Comparison of ENCODE assay signal across 8 cellular contexts in genomic region chr17:81095608-81095888, GRCh38.
DNase-seq lines count a peak whose midpoint lies in the region; ATAC-seq and TF ChIP-seq lines count a peak whose summit lies in the region.

No MANE protein-coding gene starts in this region.

- no peaks in the 10 kb centered on the region for H4K20me1 ChIP-seq in fibroblast of lung (ENCODE audit: control insufficient read depth, extremely low read depth, insufficient read depth, low read length)

- TF ChIP-seq POLR2A in testis (IDR thresholded peaks at IDR 0.05): no peak

- H3K27ac ChIP-seq in HUES6 (ENCODE audit: low read depth, low read length) (no peak overlapping the region; the same call in 1 of the 2 replicates), fibroblast of lung (ENCODE audit: insufficient read depth, low read length) (peak overlapping the region; percentile 87), skeletal muscle tissue (ENCODE audit: low read depth, low read length) (peak overlapping the region; percentile 44), testis (no peak overlapping the region)

- H3K4me3 ChIP-seq in HUES6 (ENCODE audit: low read depth, low read length) (no peak overlapping the region), fibroblast of lung (replicated peaks in 1 of 4; ENCODE audit: control extremely low read depth in 1 of 4, insufficient read depth in 1 of 4, low read depth in 3 of 4, low read length in 4 of 4) (peak overlapping the region in 1 of 4 experiments; percentile 10), skeletal muscle tissue (ENCODE audit: low read length in 3 of 3) (no peak overlapping the region), testis (no peak overlapping the region)

- ATAC-seq in HG03280 (IDR thresholded peaks at IDR 0.05; ENCODE audit: unreplicated experiment): no peak

- no peaks in the 10 kb centered on the region for H3K27me3 ChIP-seq in HUES6 (ENCODE audit: control insufficient read depth, insufficient read depth, low read length)
- no peaks in the 10 kb centered on the region for H3K27me3 ChIP-seq in fibroblast of lung (ENCODE audit: control insufficient read depth, insufficient read depth, low read length)
- peaks cover 0 to 3% (median 3%) of the 10 kb centered on the region in 3 donors for H3K27me3 ChIP-seq in skeletal muscle tissue (ENCODE audit: control insufficient read depth in 3 of 3, insufficient read depth in 3 of 3, low read length in 3 of 3)
- no peaks in the 10 kb centered on the region for H3K27me3 ChIP-seq in testis

- H3K9me3 ChIP-seq in HUES6 (ENCODE audit: control insufficient read depth, insufficient read depth, low read depth, low read length): no peaks in the 10 kb centered on the region
- H3K9me3 ChIP-seq in fibroblast of lung (ENCODE audit: control insufficient read depth, insufficient read depth, low read depth, low read length): no peaks in the 10 kb centered on the region
- H3K9me3 ChIP-seq in skeletal muscle tissue (ENCODE audit: control insufficient read depth in 3 of 3, low read length in 3 of 3): no peaks in the 10 kb centered on the region
- H3K9me3 ChIP-seq in testis: no peaks in the 10 kb centered on the region

- H3K4me3 Mint-ChIP-seq in activated CD4-positive, alpha-beta memory T cell treated with anti-CD3 and anti-CD28 coated beads for 36 hours: no peak overlapping the region

- no peaks in the 10 kb centered on the region for H3K27me3 Mint-ChIP-seq in activated CD4-positive, alpha-beta memory T cell treated with anti-CD3 and anti-CD28 coated beads for 36 hours

- WGBS in testis, 2 donors: 66 to 74% methylated on average over 7 to 9 of the region's 9 CpGs

- DNase-seq in activated CD4-positive, alpha-beta memory T cell treated with anti-CD3 and anti-CD28 coated beads for 36 hours: no peak
- DNase-seq in fibroblast of lung (ENCODE audit: low read depth in 2 of 2): no peak
- no peak for DNase-seq in testis
- DNase-seq in NCI-H1694 treated with DMSO at 0.1 percent for 48 hours (lab: John Stamatoyannopoulos, UW): no peak
- no peak for DNase-seq in DMS53 (lab: John Stamatoyannopoulos, UW)

- no peak overlapping the region for H2AFZ ChIP-seq in fibroblast of lung (ENCODE audit: low read length)

- no peaks in the 10 kb centered on the region for H3K9me3 Mint-ChIP-seq in activated CD4-positive, alpha-beta memory T cell treated with anti-CD3 and anti-CD28 coated beads for 36 hours

- no peaks in the 10 kb centered on the region for H3K36me3 Mint-ChIP-seq in activated CD4-positive, alpha-beta memory T cell treated with anti-CD3 and anti-CD28 coated beads for 36 hours

- peaks cover 46% of the 10 kb centered on the region for H3K4me1 Mint-ChIP-seq in activated CD4-positive, alpha-beta memory T cell treated with anti-CD3 and anti-CD28 coated beads for 36 hours (ENCODE audit: low read depth)

- TF ChIP-seq CTCF in fibroblast of lung (conservative IDR thresholded peaks at IDR 0.05 in 1 of 2, IDR thresholded peaks at IDR 0.05 in 1 of 2; ENCODE audit: low read depth in 1 of 2, low read length in 2 of 2) (no peak), testis (IDR thresholded peaks at IDR 0.05) (no peak)

- H3K4me1 ChIP-seq in HUES6 (ENCODE audit: control insufficient read depth, insufficient read depth, low read length) (peaks cover 51% of the 10 kb centered on the region), fibroblast of lung (ENCODE audit: control insufficient read depth, extremely low read depth, insufficient read depth, low read length) (peaks cover 32% of the 10 kb centered on the region), skeletal muscle tissue (ENCODE audit: control insufficient read depth in 3 of 3, insufficient read depth in 3 of 3, low read length in 3 of 3) (peaks cover 28 to 44% (median 35%) of the 10 kb centered on the region in 3 donors), testis (peaks cover 21% of the 10 kb centered on the region)

- peak overlapping the region; percentile 72 for H3K4me2 ChIP-seq in fibroblast of lung (ENCODE audit: extremely low read depth, insufficient read depth, low read length)

- peak overlapping the region; percentile 73 for H3K9ac ChIP-seq in HUES6 (ENCODE audit: low read length)
- peak overlapping the region; percentile 56 for H3K9ac ChIP-seq in fibroblast of lung (ENCODE audit: insufficient read depth, low read length)
- no peak overlapping the region for H3K9ac ChIP-seq in skeletal muscle tissue (ENCODE audit: low read depth in 1 of 3, low read length in 3 of 3)

- H3K36me3 ChIP-seq in HUES6 (ENCODE audit: control insufficient read depth, insufficient read depth, low read length): no peaks in the 10 kb centered on the region
- no peaks in the 10 kb centered on the region for H3K36me3 ChIP-seq in fibroblast of lung (ENCODE audit: control insufficient read depth, insufficient read depth, low read length)
- peaks cover 0 to 3% (median 0%) of the 10 kb centered on the region in 3 donors for H3K36me3 ChIP-seq in skeletal muscle tissue (ENCODE audit: control insufficient read depth in 3 of 3, insufficient read depth in 3 of 3, low read length in 3 of 3)
- no peaks in the 10 kb centered on the region for H3K36me3 ChIP-seq in testis (ENCODE audit: low read depth, missing control alignments)

- no peaks in the 10 kb centered on the region for H3K79me2 ChIP-seq in fibroblast of lung (ENCODE audit: control insufficient read depth, insufficient read depth, low read length)

- CTCF ChIA-PET in activated CD4-positive, alpha-beta memory T cell treated with anti-CD3 and anti-CD28 coated beads for 36 hours (lab: Charles Lee): interaction anchor here (1.0 to 3.8 kb wide), 3 partner anchors 9 to 128 kb away, joined by 3 to 27 read pairs (median 3); partner anchors contain the start of gene CEP131

- intact Hi-C loops in activated CD4-positive, alpha-beta memory T cell treated with anti-CD3 and anti-CD28 coated beads for 36 hours (cut with micrococcal nuclease): loop anchor here (10.0 kb wide), 1 partner anchor 841 kb away; no protein-coding TSS in a partner anchor
- intact Hi-C loops in testis (cut with DNase I; ENCODE audit: low total_unique reads): loop anchor here (5.0 to 10.0 kb wide), 2 partner anchors 68 to 111 kb away; no protein-coding TSS in a partner anchor

- H3K27ac Mint-ChIP-seq in activated CD4-positive, alpha-beta memory T cell treated with anti-CD3 and anti-CD28 coated beads for 36 hours: peak overlapping the region; percentile 20

- POLR2A ChIA-PET in activated CD4-positive, alpha-beta memory T cell treated with anti-CD3 and anti-CD28 coated beads for 36 hours (lab: Charles Lee): interaction anchor here (0.6 to 1.1 kb wide), 2 partner anchors 17 to 830 kb away, joined by 3 read pairs; no protein-coding TSS in a partner anchor

Comparison
In these comparisons a context has a peak if more than half of its experiments do, and no peak if none do; other contexts are left out.
1. H3K27ac ChIP-seq: peak in fibroblast of lung (single experiment) and skeletal muscle tissue (single experiment); none in HUES6 (single experiment) and testis (0 of 2).
2. H3K9ac ChIP-seq: peak in HUES6 (single experiment) and fibroblast of lung (single experiment); none in skeletal muscle tissue (0 of 3).